1 cellular context compared by ENCODE assay signal in the genomic region with DNA sequence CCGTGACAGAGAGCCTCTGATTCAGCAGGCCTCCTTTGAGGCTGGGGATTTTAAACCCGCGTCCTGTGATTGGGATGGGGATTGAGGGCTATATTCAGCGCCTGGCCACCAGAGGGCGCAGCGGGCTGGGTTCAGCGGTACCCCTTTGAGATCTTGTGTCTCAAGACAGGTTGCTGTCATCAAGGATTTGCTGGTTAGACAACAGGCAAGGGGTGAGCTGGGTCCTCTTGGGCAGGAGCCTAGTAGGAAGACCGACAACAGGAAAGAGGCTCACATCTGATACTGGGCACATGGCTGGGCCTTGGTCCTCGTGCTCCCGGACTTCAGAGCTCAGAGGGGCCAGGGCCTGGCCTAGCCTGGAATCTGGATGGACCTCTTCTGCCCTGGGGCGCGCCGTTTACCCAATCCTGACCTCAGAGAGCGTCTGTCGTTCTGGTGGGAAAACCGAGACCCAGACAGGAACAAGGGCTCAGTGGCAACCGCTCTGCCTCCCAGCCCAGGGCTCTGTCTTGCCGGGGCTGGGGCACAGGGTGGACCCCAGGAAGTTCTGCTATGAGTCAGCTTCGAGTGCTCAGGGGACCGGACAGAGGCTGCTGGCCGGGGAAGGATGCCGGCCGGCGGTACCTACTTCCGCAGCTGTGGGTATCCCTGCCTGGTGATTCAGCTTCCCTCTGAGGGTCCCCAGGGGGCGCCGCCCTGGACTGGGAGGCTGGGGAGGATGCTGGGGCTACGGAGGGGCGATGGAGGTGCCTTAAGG.
TF ChIP-seq lines count a peak whose summit lies in the region.

No MANE protein-coding gene starts in this region.

TF ChIP-seq in WTC11, 78 proteins besides CTCF, POLR2A, EP300 and RAD21 (continued from another document):
- TF ChIP-seq, protein P1, sequence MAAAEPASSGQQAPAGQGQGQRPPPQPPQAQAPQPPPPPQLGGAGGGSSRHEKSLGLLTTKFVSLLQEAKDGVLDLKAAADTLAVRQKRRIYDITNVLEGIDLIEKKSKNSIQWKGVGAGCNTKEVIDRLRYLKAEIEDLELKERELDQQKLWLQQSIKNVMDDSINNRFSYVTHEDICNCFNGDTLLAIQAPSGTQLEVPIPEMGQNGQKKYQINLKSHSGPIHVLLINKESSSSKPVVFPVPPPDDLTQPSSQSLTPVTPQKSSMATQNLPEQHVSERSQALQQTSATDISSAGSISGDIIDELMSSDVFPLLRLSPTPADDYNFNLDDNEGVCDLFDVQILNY (CRISPR knock-in tag; IDR thresholded peaks at IDR 0.05): no peak
